In the genomic region with DNA sequence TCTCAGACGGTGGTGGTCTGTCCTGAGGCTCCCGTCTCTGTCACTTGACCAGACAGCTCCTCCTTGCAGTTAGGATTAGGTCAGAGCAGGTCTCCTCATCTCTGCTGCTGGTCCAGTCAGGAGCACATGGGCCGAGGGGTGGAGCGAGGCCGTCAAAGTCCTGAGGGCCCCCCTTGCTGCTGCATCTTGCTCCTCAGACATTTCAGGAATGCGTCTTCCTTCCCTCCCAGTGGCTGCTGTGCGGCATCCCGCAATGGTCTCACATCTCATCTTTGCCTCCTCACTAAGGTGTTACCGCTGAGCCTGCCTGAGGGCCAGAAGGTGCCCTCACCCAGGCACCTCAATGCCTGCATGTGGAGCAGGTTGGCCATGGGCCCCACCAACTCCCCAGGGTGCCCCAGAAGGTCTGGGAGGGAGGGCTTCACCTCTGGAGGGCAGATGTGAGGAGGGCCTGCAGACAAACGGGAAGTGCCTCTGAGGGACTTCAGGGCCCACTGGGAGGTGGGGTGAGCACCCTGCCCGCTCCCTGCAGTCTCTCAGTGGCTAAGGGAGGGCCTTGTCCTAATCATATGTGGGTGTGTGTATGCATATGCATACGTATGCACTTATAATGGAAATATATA, we compare ENCODE assay signal across 27 cellular contexts.
"Had no signal": no experiment of that assay in that cellular context is flagged by ENCODE, and none has a peak within 500 bp of the region (broad histone marks: within the 10 kb centered on the region; RNA-seq: fewer than 3 reads in every experiment).

No MANE protein-coding gene starts in this region.

- H3K27me3 ChIP-seq: breast epithelium, gastrocnemius medialis, right lobe of liver, uterus had no signal

- H3K9me3 Mint-ChIP-seq: activated T-cell treated with anti-CD3 and anti-CD28 coated beads, Interleukin-2, amount 50 U/mL, for 24 hours; neural crest cell had no signal

- ATAC-seq: activated CD4-positive, CD25-positive, alpha-beta regulatory T cell treated with anti-CD3 and anti-CD28 coated beads, Interleukin-2, amount 50 U/mL, for 24 hours; gastrocnemius medialis; left colon; naive thymus-derived CD8-positive, alpha-beta T cell; right lobe of liver; stimulated activated naive CD8-positive, alpha-beta T cell treated with anti-CD3 and anti-CD28 coated beads, Interleukin-15, amount 100 ng/mL, for 72 hours had no signal

- H3K27me3 Mint-ChIP-seq: naive thymus-derived CD8-positive, alpha-beta T cell; stimulated activated naive CD8-positive, alpha-beta T cell treated with anti-CD3 and anti-CD28 coated beads, Interleukin-15, amount 100 ng/mL, for 72 hours had no signal

- H3K27ac ChIP-seq: breast epithelium, gastrocnemius medialis, right lobe of liver, uterus, WERI-Rb-1 had no signal

- H3K9me3 ChIP-seq: breast epithelium, gastrocnemius medialis, right lobe of liver, uterus had no signal

- H3K4me3 Mint-ChIP-seq: activated T-cell treated with anti-CD3 and anti-CD28 coated beads, Interleukin-2, amount 50 U/mL, for 24 hours; memory B cell; naive thymus-derived CD8-positive, alpha-beta T cell; neural crest cell; stimulated activated naive CD8-positive, alpha-beta T cell treated with anti-CD3 and anti-CD28 coated beads, Interleukin-15, amount 100 ng/mL, for 72 hours; T-helper 1 cell treated with Interleukin-12 subunit alpha and Interleukin-12 subunit beta and Interleukin-4 antibody, amounts not matched to agents 30 μg/mL and 1 μg/mL, for 36 hours; type B pancreatic cell had no signal

- H3K36me3 ChIP-seq: breast epithelium, gastrocnemius medialis, uterus had no signal

- H3K4me3 ChIP-seq: breast epithelium, gastrocnemius medialis, right lobe of liver, uterus had no signal

- H3K4me1 ChIP-seq: breast epithelium, gastrocnemius medialis, right lobe of liver, uterus had no signal

- H3K27ac Mint-ChIP-seq: activated T-cell treated with anti-CD3 and anti-CD28 coated beads, Interleukin-2, amount 50 U/mL, for 24 hours; memory B cell; T-helper 1 cell treated with Interleukin-12 subunit alpha and Interleukin-12 subunit beta and Interleukin-4 antibody, amounts not matched to agents 30 μg/mL and 1 μg/mL, for 36 hours; type B pancreatic cell had no signal

- DNase-seq: activated CD4-positive, alpha-beta T cell treated with anti-CD3 and anti-CD28 coated beads for 48 hours; activated CD4-positive, alpha-beta T cell treated with anti-CD3 and anti-CD28 coated beads, Interleukin-2, amount 50 U/mL, for 48 hours; activated CD8-positive, alpha-beta memory T cell treated with anti-CD3 and anti-CD28 coated beads, Interleukin-2, amount 50 U/mL, for 48 hours; activated gamma-delta T cell treated with Interleukin-2 at 50 U/mL for 16 hours; activated naive CD4-positive, alpha-beta T cell treated with anti-CD3 and anti-CD28 coated beads, Interleukin-2, amount 50 U/mL, for 16 hours; activated T-cell treated with anti-CD3 and anti-CD28 coated beads, Interleukin-2, amount 50 U/mL, for 24 hours; amygdala; central memory CD4-positive, alpha-beta T cell; effector CD8-positive, alpha-beta T cell; gastrocnemius medialis; glutamatergic neuron; left colon; naive thymus-derived CD8-positive, alpha-beta T cell; occipital lobe; right lobe of liver; stimulated activated CD4-positive, alpha-beta T cell treated with anti-CD3 and anti-CD28 coated beads, Interleukin-4, amount 100 ng/mL, for 1 hour; stimulated activated naive CD8-positive, alpha-beta T cell treated with anti-CD3 and anti-CD28 coated beads, Interleukin-15, amount 100 ng/mL, for 72 hours; substantia nigra; T1000; uterus; WERI-Rb-1 had no signal
